In the genomic region with DNA sequence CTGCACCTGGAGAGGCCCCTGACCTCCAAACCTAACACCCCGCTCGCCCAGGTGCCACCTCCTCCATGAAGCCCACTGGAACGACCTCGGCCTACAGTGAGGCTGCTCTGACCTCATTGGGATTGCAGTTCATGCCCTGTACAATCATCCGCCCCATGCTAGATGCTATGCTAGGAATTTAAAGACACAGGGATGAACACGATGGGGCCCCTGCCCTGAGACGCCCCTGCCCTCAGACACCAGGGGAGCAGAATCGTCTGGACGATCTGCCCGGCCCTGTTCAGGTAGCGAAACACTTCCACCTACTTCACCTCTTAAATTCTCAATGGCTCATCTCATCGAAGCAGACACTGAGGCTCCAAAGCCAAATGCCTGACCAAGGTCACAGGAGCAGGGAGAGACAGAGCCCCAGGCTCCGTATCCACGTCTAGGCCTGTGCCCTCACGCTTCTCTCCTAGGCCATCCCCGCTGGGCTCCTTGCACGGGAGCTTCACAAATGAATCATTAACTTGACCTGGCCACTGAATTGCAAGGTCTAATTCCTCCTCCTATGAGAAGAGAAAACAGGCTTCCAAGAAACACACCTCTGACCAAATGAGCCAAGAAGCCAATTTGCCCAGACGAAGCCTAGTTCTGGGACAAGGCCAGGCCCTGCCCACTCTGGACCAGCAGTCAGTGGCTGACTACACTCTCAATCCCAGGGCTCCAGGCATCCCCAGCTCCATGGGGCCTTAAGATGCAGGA, we compare ENCODE assay signal across 10 cellular contexts. TPM values are rescaled to one million over a fixed set of nuclear protein-coding genes. Genes with fewer than 3 reads are reported as not detected.
DNase-seq lines count a peak whose midpoint lies in the region; ATAC-seq lines count a peak whose summit lies in the region.
"Had no signal": no experiment of that assay in that cellular context is flagged by ENCODE, and none has a peak within 500 bp of the region (broad histone marks: within the 10 kb centered on the region; RNA-seq: fewer than 3 reads in every experiment).

No MANE protein-coding gene starts in this region.

- POLR2A ChIA-PET in CD4-positive, alpha-beta memory T cell (lab: Charles Lee; ENCODE audit: partially characterized antibody), result no interaction called here

- no peaks in the 10 kb centered on the region for H3K27me3 Mint-ChIP-seq in dendritic cell treated with granulocyte-macrophage colony-stimulating factor and Interleukin-4, amounts not matched to agents 40 ng/mL and 50 ng/mL, for 4 days
- H3K27me3 Mint-ChIP-seq in CD4-positive, alpha-beta memory T cell, result no peaks in the 10 kb centered on the region

- in situ Hi-C loops in HAP-1 (cut with MboI; ENCODE audit: low sequenced_read_pairs), result no loop called here

- H3K4me1 Mint-ChIP-seq in dendritic cell treated with granulocyte-macrophage colony-stimulating factor and Interleukin-4, amounts not matched to agents 40 ng/mL and 50 ng/mL, for 4 days (ENCODE audit: low read depth), result peaks cover 59% of the 10 kb centered on the region
- no peaks in the 10 kb centered on the region for H3K4me1 Mint-ChIP-seq in CD4-positive, alpha-beta memory T cell

- intact Hi-C loops in dendritic cell treated with granulocyte-macrophage colony-stimulating factor and Interleukin-4, amounts not matched to agents 40 ng/mL and 50 ng/mL, for 4 days (cut with micrococcal nuclease), result no loop called here
- intact Hi-C loops in CD4-positive, alpha-beta memory T cell (cut with micrococcal nuclease), result no loop called here

- H3K27ac ChIP-seq in CD4-positive, alpha-beta memory T cell (ENCODE audit: low read depth, low read length), result no peak overlapping the region

- no peak for ATAC-seq in GM21423 (IDR thresholded peaks at IDR 0.05; ENCODE audit: unreplicated experiment)

- no peaks in the 10 kb centered on the region for H3K9me3 Mint-ChIP-seq in dendritic cell treated with granulocyte-macrophage colony-stimulating factor and Interleukin-4, amounts not matched to agents 40 ng/mL and 50 ng/mL, for 4 days
- peaks cover 0 to 6% (median 0%) of the 10 kb centered on the region in 8 donors for H3K9me3 Mint-ChIP-seq in CD4-positive, alpha-beta memory T cell

- H3K4me3 ChIP-seq in CD4-positive, alpha-beta memory T cell (ENCODE audit: low read length in 2 of 2), result no peak overlapping the region
- H3K4me3 ChIP-seq in HAP-1, result no peak overlapping the region

- CTCF ChIA-PET in CD4-positive, alpha-beta memory T cell (lab: Charles Lee; ENCODE audit: partially characterized antibody), result no interaction called here

- H3K4me1 ChIP-seq in CD4-positive, alpha-beta memory T cell (ENCODE audit: insufficient read depth, low read length), result no peaks in the 10 kb centered on the region
- H3K4me1 ChIP-seq in HAP-1, result peaks cover 15% of the 10 kb centered on the region

- H3K27ac Mint-ChIP-seq in dendritic cell treated with granulocyte-macrophage colony-stimulating factor and Interleukin-4, amounts not matched to agents 40 ng/mL and 50 ng/mL, for 4 days, result peak overlapping the region; percentile 6
- peak overlapping the region in 2 of 7 donors; percentile 28 to 61 for H3K27ac Mint-ChIP-seq in CD4-positive, alpha-beta memory T cell

- no peaks in the 10 kb centered on the region for H3K36me3 ChIP-seq in CD4-positive, alpha-beta memory T cell (ENCODE audit: insufficient read depth, low read length)
- H3K36me3 ChIP-seq in HAP-1 (replicated peaks), result no peaks in the 10 kb centered on the region; the same call in none of the 2 replicates

- peaks cover 93% of the 10 kb centered on the region for H3K36me3 Mint-ChIP-seq in dendritic cell treated with granulocyte-macrophage colony-stimulating factor and Interleukin-4, amounts not matched to agents 40 ng/mL and 50 ng/mL, for 4 days (ENCODE audit: low read depth)
- no peaks in the 10 kb centered on the region for H3K36me3 Mint-ChIP-seq in CD4-positive, alpha-beta memory T cell

- no peaks in the 10 kb centered on the region for H3K9me3 ChIP-seq in CD4-positive, alpha-beta memory T cell (ENCODE audit: control insufficient read depth in 1 of 2, low read length in 2 of 2)
- 0 out of 2 replicates have a peak, but pooled peaks cover 5% of the 10 kb centered on the region for H3K9me3 ChIP-seq in HAP-1

- no peak overlapping the region for H3K4me3 Mint-ChIP-seq in dendritic cell treated with granulocyte-macrophage colony-stimulating factor and Interleukin-4, amounts not matched to agents 40 ng/mL and 50 ng/mL, for 4 days
- H3K4me3 Mint-ChIP-seq in CD4-positive, alpha-beta memory T cell, result no peak overlapping the region

- no peaks in the 10 kb centered on the region for H3K27me3 ChIP-seq in CD4-positive, alpha-beta memory T cell (ENCODE audit: insufficient read depth, low read length)
- H3K27me3 ChIP-seq in HAP-1 (ENCODE audit: low read depth), result no peaks in the 10 kb centered on the region

- DNase-seq in EH (ENCODE audit: low read depth) (peak; percentile 87), LoVo (ENCODE audit: low spot score) (peak; percentile 56), occipital lobe (lab: John Stamatoyannopoulos, UW) (peak; percentile 48), NCI-H2107 (lab: John Stamatoyannopoulos, UW) (no peak), HAP-1 (ENCODE audit: low spot score in 2 of 2) (no peak)
- no peak for DNase-seq in CD4-positive, alpha-beta memory T cell
- DNase-seq: activated effector memory CD4-positive, alpha-beta T cell treated with Interleukin-2 at 50 U/mL for 16 hours; NCI-H774 had no signal

RNA-seq across cellular contexts. Expression of a gene that starts 35.2 kb away (rescaled TPM):
- 8.9 TPM for total RNA-seq in occipital lobe
- 1 to 10 TPM; 2.2 to 2.6 TPM for total RNA-seq in CD4-positive, alpha-beta memory T cell
- 1 to 10 TPM; 1.5 to 1.6 TPM for polyA plus RNA-seq in CD4-positive, alpha-beta memory T cell

Comparison
In these comparisons a context has a peak if more than half of its experiments do, and no peak if none do; other contexts are left out.
1. DNase-seq: peak in EH (single experiment), LoVo (single experiment) and occipital lobe (single experiment); none in NCI-H2107 (single experiment), CD4-positive, alpha-beta memory T cell (0 of 5) and HAP-1 (0 of 2).